In genomic region chr3:136752046-136752326, GRCh38 we compare ENCODE assay signal across 8 cellular contexts. TPM values are rescaled to one million over a fixed set of nuclear protein-coding genes. Genes with fewer than 3 reads are reported as not detected.
DNase-seq lines count a peak whose midpoint lies in the region; ATAC-seq and TF ChIP-seq lines count a peak whose summit lies in the region.

No MANE protein-coding gene starts in this region.

- no peaks in the 10 kb centered on the region for H3F3A ChIP-seq in OCI-LY1 (ENCODE audit: insufficient read depth, low read length)

- H3K27ac ChIP-seq in A673 (ENCODE audit: low read depth, low read length, poor library complexity, severe bottlenecking) (peak overlapping the region; percentile 98), OCI-LY1 (ENCODE audit: low read depth, low read length, poor library complexity, severe bottlenecking) (peak overlapping the region; percentile 77)
- H3K27ac ChIP-seq in naive thymus-derived CD4-positive, alpha-beta T cell (ENCODE audit: low read depth, low read length) = peak overlapping the region; percentile 95

- peak overlapping the region; percentile 93 to 99 for H3K27ac Mint-ChIP-seq in effector memory CD8-positive, alpha-beta T cell
- peak overlapping the region; percentile 80 to 97 (median 94) for H3K27ac Mint-ChIP-seq in naive thymus-derived CD4-positive, alpha-beta T cell

- POLR2A ChIA-PET in A673 (lab: Charles Lee; ENCODE audit: low non-redundant PET) = interaction anchor here (0.6 kb wide), 1 partner anchor 150 kb away, joined by 12 read pairs; no protein-coding TSS in a partner anchor
- POLR2A ChIA-PET in naive thymus-derived CD4-positive, alpha-beta T cell (lab: Charles Lee) = interaction anchor here (0.7 to 3.5 kb wide), 24 partner anchors 11 to 678 kb away, joined by 3 to 117 read pairs (median 4); partner anchors contain the start of genes MSL2 and NCK1

- H3K9me3 ChIP-seq in A673 (ENCODE audit: low read depth, low read length, poor library complexity, severe bottlenecking) (no peaks in the 10 kb centered on the region), OCI-LY1 (ENCODE audit: low read length) (no peaks in the 10 kb centered on the region)
- H3K9me3 ChIP-seq in naive thymus-derived CD4-positive, alpha-beta T cell (ENCODE audit: control insufficient read depth in 2 of 3, low read length in 3 of 3) = no peaks in the 10 kb centered on the region

- peaks cover 30 to 40% of the 10 kb centered on the region in 2 donors for H3K4me1 Mint-ChIP-seq in effector memory CD8-positive, alpha-beta T cell (ENCODE audit: low read depth in 2 of 2)
- peaks cover 38 to 57% (median 48%) of the 10 kb centered on the region in 7 donors for H3K4me1 Mint-ChIP-seq in naive thymus-derived CD4-positive, alpha-beta T cell

- H3K4me2 ChIP-seq in OCI-LY1 (ENCODE audit: low read length) = peak overlapping the region; percentile 83

- H3K27me3 ChIP-seq in A673 (replicated peaks; ENCODE audit: insufficient read depth, low read depth, low read length, poor library complexity) = no peaks in the 10 kb centered on the region
- no peaks in the 10 kb centered on the region for H3K27me3 ChIP-seq in OCI-LY1 (ENCODE audit: insufficient read depth, low read length)
- H3K27me3 ChIP-seq in naive thymus-derived CD4-positive, alpha-beta T cell (ENCODE audit: control insufficient read depth in 2 of 2, insufficient read depth in 2 of 2, low read length in 2 of 2) = no peaks in the 10 kb centered on the region

- no peak overlapping the region for H2AFZ ChIP-seq in OCI-LY1 (ENCODE audit: low read length)

- no peak for DNase-seq in A673 (ENCODE audit: low spot score)
- peak; percentile 73 for DNase-seq in GM10266 (ENCODE audit: extremely low spot score)
- DNase-seq in effector memory CD8-positive, alpha-beta T cell = no peak
- DNase-seq in naive thymus-derived CD4-positive, alpha-beta T cell = no peak
- no peak for DNase-seq in NK-92 (lab: John Stamatoyannopoulos, UW; ENCODE audit: unreplicated experiment)
- no peak for DNase-seq in stimulated activated CD4-positive, alpha-beta T cell treated with anti-CD3 and anti-CD28 coated beads, Interleukin-4, amount 100 ng/mL, for 1 hour

- H3K27me3 Mint-ChIP-seq in effector memory CD8-positive, alpha-beta T cell = no peaks in the 10 kb centered on the region
- no peaks in the 10 kb centered on the region for H3K27me3 Mint-ChIP-seq in naive thymus-derived CD4-positive, alpha-beta T cell

- intact Hi-C loops in A673 (cut with micrococcal nuclease; ENCODE audit: unreplicated experiment) = loop anchor here (1.0 to 5.0 kb wide), 10 partner anchors 51 to 677 kb away; partner anchors contain the start of genes MSL2, NCK1 and PCCB
- intact Hi-C loops in naive thymus-derived CD4-positive, alpha-beta T cell (cut with micrococcal nuclease) = loop anchor here (1.0 to 10.0 kb wide), 22 partner anchors 18 to 1842 kb away; partner anchors contain the start of genes ARMC8 (in 2 of the 2), MSL2 (in 2 of the 2), NCK1 (in 2 of the 2) and PCCB (in 2 of the 2)

- H4K20me1 ChIP-seq in OCI-LY1 (ENCODE audit: insufficient read depth, low read length) = no peaks in the 10 kb centered on the region

- no peaks in the 10 kb centered on the region for H3K9me2 ChIP-seq in OCI-LY1 (ENCODE audit: low read depth, low read length)

- peaks cover 41% of the 10 kb centered on the region for H3K79me2 ChIP-seq in OCI-LY1 (ENCODE audit: insufficient read depth, low read length)

- H3K4me1 ChIP-seq in A673 (ENCODE audit: insufficient read depth, low read length, poor library complexity, severe bottlenecking) (peaks cover 33% of the 10 kb centered on the region), OCI-LY1 (ENCODE audit: insufficient read depth, low read length, severe bottlenecking) (peaks cover 49% of the 10 kb centered on the region)
- H3K4me1 ChIP-seq in naive thymus-derived CD4-positive, alpha-beta T cell (ENCODE audit: control insufficient read depth in 2 of 2, insufficient read depth in 2 of 2, low read length in 2 of 2) = peaks cover 20 to 27% of the 10 kb centered on the region in 2 donors

- peak overlapping the region; percentile 80 for H3K9ac ChIP-seq in OCI-LY1 (ENCODE audit: low read length)

- ATAC-seq in HG02870 (IDR thresholded peaks at IDR 0.05; ENCODE audit: unreplicated experiment) = peak; percentile 6
- peak; percentile 23 for ATAC-seq in effector memory CD8-positive, alpha-beta T cell (replicated peaks)
- ATAC-seq in naive thymus-derived CD4-positive, alpha-beta T cell = peak; percentile 33

- H3K36me3 ChIP-seq in A673 (ENCODE audit: insufficient read depth, low read length, poor library complexity, severe bottlenecking) = no peaks in the 10 kb centered on the region
- H3K36me3 ChIP-seq in OCI-LY1 (ENCODE audit: insufficient read depth, low read length) = no peaks in the 10 kb centered on the region
- H3K36me3 ChIP-seq in naive thymus-derived CD4-positive, alpha-beta T cell (ENCODE audit: control insufficient read depth in 2 of 3, insufficient read depth in 3 of 3, low read length in 3 of 3) = no peaks in the 10 kb centered on the region

- TF ChIP-seq CTCF in A673 (conservative IDR thresholded peaks at IDR 0.05; ENCODE audit: low read depth, low read length) = no peak
- TF ChIP-seq CTCF in GM10266 (IDR thresholded peaks at IDR 0.05; ENCODE audit: control insufficient read depth, insufficient read depth, low read depth, missing control alignments) = no peak
- TF ChIP-seq CTCF in OCI-LY1 (IDR thresholded peaks at IDR 0.05; ENCODE audit: low read length) = no peak

- H3K9me3 Mint-ChIP-seq in effector memory CD8-positive, alpha-beta T cell = no peaks in the 10 kb centered on the region
- peaks cover 0 to 2% (median 0%) of the 10 kb centered on the region in 11 donors for H3K9me3 Mint-ChIP-seq in naive thymus-derived CD4-positive, alpha-beta T cell

- H3K36me3 Mint-ChIP-seq in effector memory CD8-positive, alpha-beta T cell (ENCODE audit: insufficient read depth) = peaks cover 25% of the 10 kb centered on the region
- H3K36me3 Mint-ChIP-seq in naive thymus-derived CD4-positive, alpha-beta T cell = no peaks in the 10 kb centered on the region

- CTCF ChIA-PET in A673 (lab: Charles Lee) = interaction anchor here (0.6 to 2.9 kb wide), 24 partner anchors 20 to 681 kb away, joined by 3 to 38 read pairs (median 4); no protein-coding TSS in a partner anchor
- CTCF ChIA-PET in naive thymus-derived CD4-positive, alpha-beta T cell (lab: Charles Lee) = interaction anchor here (0.5 to 2.9 kb wide), 24 partner anchors 12 to 677 kb away, joined by 3 to 32 read pairs (median 4); partner anchors contain the start of genes MSL2 and NCK1

- H3K4me3 ChIP-seq in A673 (ENCODE audit: low read depth, low read length, poor library complexity, severe bottlenecking) (peak overlapping the region; percentile 65), OCI-LY1 (ENCODE audit: low read depth, low read length, poor library complexity, severe bottlenecking) (peak overlapping the region; percentile 85)
- peak overlapping the region; percentile 87 for H3K4me3 ChIP-seq in naive thymus-derived CD4-positive, alpha-beta T cell (ENCODE audit: low read length)

- H3K4me3 Mint-ChIP-seq in effector memory CD8-positive, alpha-beta T cell = peak overlapping the region; percentile 79 to 96
- peak overlapping the region; percentile 68 to 99 (median 88) for H3K4me3 Mint-ChIP-seq in naive thymus-derived CD4-positive, alpha-beta T cell

- no TSS peak for BruUV-seq in A673 (replicated peaks; lab: Mats Ljungman, UMichigan)

RNA-seq across cellular contexts. Expression of gene STAG1, which starts 0.2 kb away (rescaled TPM):
- 43.0 and 47.4 TPM in 2 replicates for total RNA-seq in A673 (2021)
- 10 to 100 TPM; 39.7 to 50.7 (median 43.6) TPM for total RNA-seq in naive thymus-derived CD4-positive, alpha-beta T cell
- 10 to 100 TPM; 18.5 to 19.2 TPM for polyA plus RNA-seq in naive thymus-derived CD4-positive, alpha-beta T cell
